ENCODE assay signal across 1 cellular context in genomic region chr11:72787262-72788104, GRCh38.
TF ChIP-seq lines count a peak whose summit lies in the region.

No MANE protein-coding gene starts in this region.

TF ChIP-seq in HepG2, 621 proteins besides CTCF, POLR2A, EP300 and RAD21 (continued from another document and continues in another):
- no peak; the same call in 1 of the 2 replicates for TF ChIP-seq AHDC1 (CRISPR knock-in tag; IDR thresholded peaks at IDR 0.05; ENCODE audit: borderline replicate concordance)
- TF ChIP-seq SP5 (CRISPR knock-in tag; IDR thresholded peaks at IDR 0.05; ENCODE audit: borderline replicate concordance, low read depth) = peak; percentile 61
- peak; percentile 55; the same call in 1 of the 2 replicates for TF ChIP-seq HIC2 (CRISPR knock-in tag; IDR thresholded peaks at IDR 0.05; ENCODE audit: low read depth)
- TF ChIP-seq ARID2 (CRISPR knock-in tag; IDR thresholded peaks at IDR 0.05; ENCODE audit: borderline replicate concordance) = no peak
- no peak for TF ChIP-seq ZNF451 (CRISPR knock-in tag; IDR thresholded peaks at IDR 0.05)
- peak; percentile 71; the same call in 1 of the 2 replicates for TF ChIP-seq GFI1 (CRISPR knock-in tag; IDR thresholded peaks at IDR 0.05; ENCODE audit: borderline replicate concordance)
- TF ChIP-seq PAWR (CRISPR knock-in tag; IDR thresholded peaks at IDR 0.05; ENCODE audit: borderline replicate concordance) = no peak
- no peak for TF ChIP-seq NFAT5 (CRISPR knock-in tag; IDR thresholded peaks at IDR 0.05)
- TF ChIP-seq ZBTB33 (CRISPR knock-in tag; IDR thresholded peaks at IDR 0.05) = no peak
- TF ChIP-seq SMAD1 (CRISPR knock-in tag; IDR thresholded peaks at IDR 0.05; ENCODE audit: borderline replicate concordance, low read depth) = no peak
- TF ChIP-seq SP1 (IDR thresholded peaks at IDR 0.05) = no peak
- TF ChIP-seq SP1 (CRISPR knock-in tag; IDR thresholded peaks at IDR 0.05) = no peak
- no peak for TF ChIP-seq ZNF121 (CRISPR knock-in tag; IDR thresholded peaks at IDR 0.05)
- no peak; the same call in 1 of the 2 replicates for TF ChIP-seq MXD4 (CRISPR knock-in tag; IDR thresholded peaks at IDR 0.05)
- TF ChIP-seq FOXP4 (CRISPR knock-in tag; IDR thresholded peaks at IDR 0.05) = 0 out of 2 replicates have a peak, but pooled peaks have one; percentile 39
- TF ChIP-seq JUN (CRISPR knock-in tag; IDR thresholded peaks at IDR 0.05) = 0 out of 2 replicates have a peak, but pooled peaks have one; percentile 49
- TF ChIP-seq MIER3 (CRISPR knock-in tag; IDR thresholded peaks at IDR 0.05; ENCODE audit: borderline replicate concordance) = no peak
- TF ChIP-seq ZBTB40 (IDR thresholded peaks at IDR 0.05) = no peak
- no peak for TF ChIP-seq ZBTB40 (CRISPR knock-in tag; IDR thresholded peaks at IDR 0.05)
- no peak for TF ChIP-seq ATAD3A (CRISPR knock-in tag; IDR thresholded peaks at IDR 0.05)
